ENCODE assay signal across 8 cellular contexts in the genomic region with DNA sequence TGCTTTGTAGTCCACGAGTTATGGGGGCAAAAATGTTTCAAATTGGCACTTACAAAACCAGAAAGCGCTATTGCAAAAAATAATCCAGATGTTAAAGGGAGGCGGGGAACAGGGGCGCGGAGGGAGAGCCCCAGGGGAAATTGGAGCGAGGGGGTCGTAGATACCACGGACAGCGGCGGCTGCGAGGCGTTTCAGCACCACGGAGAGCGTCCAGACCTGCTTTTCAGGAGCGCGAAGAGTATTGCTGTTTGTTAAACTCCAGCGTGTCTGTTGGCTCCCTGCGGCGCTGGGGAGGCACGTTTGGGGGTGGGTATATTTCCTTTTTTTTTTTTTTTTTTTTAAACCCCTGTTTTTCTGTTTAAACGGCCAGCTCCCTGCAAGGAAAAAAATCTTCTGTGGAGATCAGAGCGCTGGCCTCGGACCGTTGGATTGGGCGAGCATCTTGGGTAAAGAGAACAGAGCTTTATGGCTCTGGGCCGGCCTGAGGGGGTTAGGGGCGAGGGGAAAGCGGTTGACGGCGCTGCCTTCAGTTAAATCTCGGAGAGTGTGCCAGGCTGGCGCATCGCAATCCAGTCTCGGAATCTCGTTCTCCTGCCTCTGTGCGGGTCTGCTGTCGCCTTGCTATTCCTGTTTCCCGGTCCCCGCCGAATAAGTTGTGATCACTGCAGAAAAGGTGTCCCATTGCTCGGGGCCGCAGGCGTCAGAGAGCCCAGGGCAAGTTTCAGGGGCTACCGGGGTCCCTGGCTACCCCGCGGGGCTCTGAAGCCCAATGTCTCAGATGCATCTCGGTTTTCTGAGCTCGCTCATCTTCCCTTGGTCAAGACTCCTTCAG. TPM values are rescaled to one million over a fixed set of nuclear protein-coding genes. Genes with fewer than 3 reads are reported as not detected.
A peak's percentile ranks its signal among the peaks of the same experiment; 100 is the strongest.
DNase-seq lines count a peak whose midpoint lies in the region; ATAC-seq lines count a peak whose summit lies in the region.

A gene (minus strand): TSS at position 288 of the 832 bp plus-strand sequence. CDS start 302 bp downstream, outside the sequence.

- peaks cover 3% of the 10 kb centered on the region for H3K4me1 ChIP-seq in iPS-18a (ENCODE audit: control insufficient read depth, low read depth, low read length)

- in situ Hi-C loops in SK-MEL-5 (cut with HindIII; ENCODE audit: low pct_unique_long_range_greater_than_20kb, low sequenced_read_pairs) = no loop called here

- H3K4me3 ChIP-seq in iPS-18a (ENCODE audit: low read length) = peak within 1 kb of the TSS; percentile 58

- H3K27me3 ChIP-seq in iPS-18a (ENCODE audit: control insufficient read depth, insufficient read depth, low read length) = peaks cover 47% of the 10 kb centered on the region

- H3K36me3 ChIP-seq in iPS-18a (ENCODE audit: control insufficient read depth, low read depth, low read length) = no peaks in the 10 kb centered on the region

- peak in 3 of 4 experiments; percentile 4 to 15 (median 6) for DNase-seq in activated CD4-positive, CD25-positive, alpha-beta regulatory T cell (lab: John Stamatoyannopoulos, UW)
- DNase-seq in SK-MEL-5 (ENCODE audit: low read depth, low spot score) = peak; percentile 35
- DNase-seq in astrocyte of the hippocampus (ENCODE audit: low read depth, low spot score) = peak; percentile 82
- peak; percentile 24 to 51 for DNase-seq in stimulated activated CD4-positive, alpha-beta T cell treated with anti-CD3 and anti-CD28 coated beads, Interleukin-2, amount 100 ng/mL, for 48 hours
- no peak for DNase-seq in SHP77 (lab: John Stamatoyannopoulos, UW)

- no peak within 1 kb of the TSS for H3K9ac ChIP-seq in iPS-18a (ENCODE audit: low read length)

- no peaks in the 10 kb centered on the region for H3K9me3 ChIP-seq in iPS-18a (ENCODE audit: control insufficient read depth, low read depth, low read length)

- no peak within 1 kb of the TSS for H3K27ac ChIP-seq in iPS-18a (ENCODE audit: low read length)

- ATAC-seq in activated CD4-positive, CD25-positive, alpha-beta regulatory T cell treated with anti-CD3 and anti-CD28 coated beads, Interleukin-2, amount 50 U/mL, for 24 hours = no peak
- no peak for ATAC-seq in HG03378 (IDR thresholded peaks at IDR 0.05; ENCODE audit: unreplicated experiment)

RNA-seq across cellular contexts. Expression of the gene that starts here (rescaled TPM):
- total RNA-seq in SK-MEL-5 (2014; rRNA removed; shearing (Covaris generic)) = not detected in 2 replicates
- not detected in 2 replicates for polyA plus RNA-seq in SK-MEL-5 (2015; cell fraction: cytosol; rRNA removed)
- not detected in 2 replicates for polyA plus RNA-seq in SK-MEL-5 (2015; cell fraction: nucleus; rRNA removed)

Comparison
In these comparisons a context has a peak if more than half of its experiments do, and no peak if none do; other contexts are left out.
1. Peak in DNase-seq in SK-MEL-5; RNA of the gene not detected or under 1 TPM.
2. DNase-seq: peak in activated CD4-positive, CD25-positive, alpha-beta regulatory T cell (3 of 4), astrocyte of the hippocampus (single experiment) and stimulated activated CD4-positive, alpha-beta T cell treated with anti-CD3 and anti-CD28 coated beads, Interleukin-2, amount 100 ng/mL, for 48 hours (2 of 2); none in SHP77 (0 of 2).